In genomic region chr14:59484611-59485174, GRCh38 we compare ENCODE assay signal across 8 cellular contexts. TPM values are rescaled to one million over a fixed set of nuclear protein-coding genes. Genes with fewer than 3 reads are reported as not detected.
A peak's percentile ranks its signal among the peaks of the same experiment; 100 is the strongest.
DNase-seq lines count a peak whose midpoint lies in the region; ATAC-seq and TF ChIP-seq lines count a peak whose summit lies in the region.

No MANE protein-coding gene starts in this region.

- intact Hi-C loops in left ventricle myocardium superior (cut with micrococcal nuclease) = no loop called here

- H3K36me3 Mint-ChIP-seq in WTC11 = peaks cover 22% of the 10 kb centered on the region

- ATAC-seq in GM21360 (IDR thresholded peaks at IDR 0.05; ENCODE audit: unreplicated experiment) = peak; percentile 42
- peak; percentile 19 for ATAC-seq in HG03558 (IDR thresholded peaks at IDR 0.05; ENCODE audit: extremely low read depth, unreplicated experiment)
- ATAC-seq in WTC11 = peak; percentile 61
- peak; percentile 65 for ATAC-seq in left ventricle myocardium superior

- CTCF ChIA-PET in WTC11 (lab: Charles Lee) = interaction anchor here (0.6 to 3.4 kb wide), 15 partner anchors 12 to 360 kb away, joined by 3 to 36 read pairs (median 3); partner anchors contain the start of genes CCDC175, DAAM1 and GPR135

- peak; percentile 18 for DNase-seq in DMS 273 treated with DMSO at 0.1 percent for 48 hours (lab: John Stamatoyannopoulos, UW)
- DNase-seq in WTC11 (ENCODE audit: low spot score) = no peak
- no peak for DNase-seq in left ventricle myocardium superior
- no peak for DNase-seq in skeletal muscle cell (ENCODE audit: low read depth)
- no peak for DNase-seq in NCI-H1436 (lab: John Stamatoyannopoulos, UW)
- DNase-seq in pons (ENCODE audit: low spot score) = no peak

- POLR2A ChIA-PET in WTC11 (lab: Charles Lee) = interaction anchor here (0.6 to 1.7 kb wide), 5 partner anchors 15 to 764 kb away, joined by 3 to 13 read pairs (median 7); partner anchors contain the start of genes DAAM1, GPR135 and PPM1A

- no peaks in the 10 kb centered on the region for H3K9me3 Mint-ChIP-seq in WTC11

- H3K4me1 Mint-ChIP-seq in WTC11 = peaks cover 19% of the 10 kb centered on the region

- H3K4me3 ChIP-seq in skeletal muscle cell (ENCODE audit: low read depth, low read length) = peak overlapping the region; percentile 81

- peak overlapping the region; percentile 87 for H3K27ac Mint-ChIP-seq in WTC11

- H3K4me3 Mint-ChIP-seq in WTC11 = peak overlapping the region; percentile 83

- H3K27me3 Mint-ChIP-seq in WTC11 (ENCODE audit: low read depth) = no peaks in the 10 kb centered on the region

- no peak for TF ChIP-seq CTCF in WTC11 (IDR thresholded peaks at IDR 0.05)

TF ChIP-seq in WTC11, 78 proteins besides CTCF, POLR2A, EP300 and RAD21:
- TF ChIP-seq ZNF416 (CRISPR knock-in tag; IDR thresholded peaks at IDR 0.05) (no peak), NFE2L1 (CRISPR knock-in tag; IDR thresholded peaks at IDR 0.05) (no peak), ZNF671 (CRISPR knock-in tag; IDR thresholded peaks at IDR 0.05) (no peak), IRF2 (CRISPR knock-in tag; IDR thresholded peaks at IDR 0.05; ENCODE audit: borderline replicate concordance, low read depth) (no peak), OVOL2 (CRISPR knock-in tag; IDR thresholded peaks at IDR 0.05; ENCODE audit: borderline replicate concordance) (no peak), RELA (CRISPR knock-in tag; IDR thresholded peaks at IDR 0.05; ENCODE audit: borderline replicate concordance) (no peak), TP53 (CRISPR knock-in tag; IDR thresholded peaks at IDR 0.05) (no peak), TEAD1 (CRISPR knock-in tag; IDR thresholded peaks at IDR 0.05) (no peak)
- TF ChIP-seq, protein P1, sequence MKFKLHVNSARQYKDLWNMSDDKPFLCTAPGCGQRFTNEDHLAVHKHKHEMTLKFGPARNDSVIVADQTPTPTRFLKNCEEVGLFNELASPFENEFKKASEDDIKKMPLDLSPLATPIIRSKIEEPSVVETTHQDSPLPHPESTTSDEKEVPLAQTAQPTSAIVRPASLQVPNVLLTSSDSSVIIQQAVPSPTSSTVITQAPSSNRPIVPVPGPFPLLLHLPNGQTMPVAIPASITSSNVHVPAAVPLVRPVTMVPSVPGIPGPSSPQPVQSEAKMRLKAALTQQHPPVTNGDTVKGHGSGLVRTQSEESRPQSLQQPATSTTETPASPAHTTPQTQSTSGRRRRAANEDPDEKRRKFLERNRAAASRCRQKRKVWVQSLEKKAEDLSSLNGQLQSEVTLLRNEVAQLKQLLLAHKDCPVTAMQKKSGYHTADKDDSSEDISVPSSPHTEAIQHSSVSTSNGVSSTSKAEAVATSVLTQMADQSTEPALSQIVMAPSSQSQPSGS (CRISPR knock-in tag; IDR thresholded peaks at IDR 0.05; ENCODE audit: borderline replicate concordance, low read depth) = no peak
- TF ChIP-seq, protein P2, sequence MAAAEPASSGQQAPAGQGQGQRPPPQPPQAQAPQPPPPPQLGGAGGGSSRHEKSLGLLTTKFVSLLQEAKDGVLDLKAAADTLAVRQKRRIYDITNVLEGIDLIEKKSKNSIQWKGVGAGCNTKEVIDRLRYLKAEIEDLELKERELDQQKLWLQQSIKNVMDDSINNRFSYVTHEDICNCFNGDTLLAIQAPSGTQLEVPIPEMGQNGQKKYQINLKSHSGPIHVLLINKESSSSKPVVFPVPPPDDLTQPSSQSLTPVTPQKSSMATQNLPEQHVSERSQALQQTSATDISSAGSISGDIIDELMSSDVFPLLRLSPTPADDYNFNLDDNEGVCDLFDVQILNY (CRISPR knock-in tag; IDR thresholded peaks at IDR 0.05) = no peak

RNA-seq across cellular contexts. Expression of gene JKAMP, which starts 0.4 kb away (rescaled TPM):
- 29.1 to 33.2 TPM (median 31.7 TPM) in 3 replicates for total RNA-seq in WTC11 (2021)
- total RNA-seq in left ventricle myocardium superior = 27.8 TPM

RNA-seq across cellular contexts. Expression of gene L3HYPDH, which starts 0.5 kb away (rescaled TPM):
- total RNA-seq in WTC11 (2021) (14.3 to 17.5 TPM (median 16.6 TPM) in 3 replicates), left ventricle myocardium superior (11.3 TPM)

RNA-seq across cellular contexts. Expression of gene GPR135, which starts 19.5 kb away (rescaled TPM):
- total RNA-seq in WTC11 (2021) (1.6 to 1.7 TPM (median 1.7 TPM) in 3 replicates), left ventricle myocardium superior (2.0 TPM)
